In genomic region chr4:7624361-7624760, GRCh38 we compare ENCODE assay signal across 19 cellular contexts.
"Had no signal": no experiment of that assay in that cellular context is flagged by ENCODE, and none has a peak within 500 bp of the region (broad histone marks: within the 10 kb centered on the region; RNA-seq: fewer than 3 reads in every experiment).

No MANE protein-coding gene starts in this region.

- H3K27ac ChIP-seq: KMS-11, SJSA1, SK-N-MC had no signal

- H3K9me3 ChIP-seq: SJSA1 had no signal

- H3K27me3 Mint-ChIP-seq: IgD-negative memory B cell had no signal

- ATAC-seq: K562 had no signal

- DNase-seq: Kasumi-1, MM.1S, NCI-H1436, NCI-H187, NCI-H2081 treated with DMSO at 0.1 percent for 48 hours, NCI-H2171, NCI-H226, NCI-H510A, NCI-H524 treated with DMSO at 0.1 percent for 48 hours, NCI-H69, Right ventricle myocardium superior, RPMI8226, SIG-M5 had no signal

- H3K4me3 ChIP-seq: K562, SJSA1, SK-N-MC had no signal

- FAIRE-seq: K562, RCC 7860 had no signal

- H3K36me3 ChIP-seq: SJSA1 had no signal

- H3K27ac Mint-ChIP-seq: IgD-negative memory B cell had no signal

- H3K4me3 Mint-ChIP-seq: IgD-negative memory B cell had no signal

- H3K4me1 ChIP-seq: SJSA1 had no signal
